In genomic region chr15:88623632-88624031, GRCh38 we compare ENCODE assay signal across 10 cellular contexts. TPM values are rescaled to one million over a fixed set of nuclear protein-coding genes. Genes with fewer than 3 reads are reported as not detected.
A peak's percentile ranks its signal among the peaks of the same experiment; 100 is the strongest.
DNase-seq lines count a peak whose midpoint lies in the region; TF ChIP-seq lines count a peak whose summit lies in the region.
"Had no signal": no experiment of that assay in that cellular context is flagged by ENCODE, and none has a peak within 500 bp of the region (broad histone marks: within the 10 kb centered on the region; RNA-seq: fewer than 3 reads in every experiment).

No MANE protein-coding gene starts in this region.

- DNase-seq in SJSA1 (ENCODE audit: low read depth in 1 of 2, low spot score in 2 of 2) (no peak), fibroblast of lung (ENCODE audit: low read depth in 2 of 2) (no peak), smooth muscle cell (lab: John Stamatoyannopoulos, UW; ENCODE audit: unreplicated experiment) (no peak), nucleus accumbens (lab: John Stamatoyannopoulos, UW) (no peak), pons (ENCODE audit: low spot score) (no peak), NOMO-1 treated with DMSO at 0.1 percent for 48 hours (lab: John Stamatoyannopoulos, UW; ENCODE audit: unreplicated experiment) (no peak), NCI-H1694 treated with DMSO at 0.1 percent for 48 hours (lab: John Stamatoyannopoulos, UW) (no peak)
- DNase-seq: activated CD4-positive, alpha-beta T cell treated with anti-CD3 and anti-CD28 coated beads for 1 hour; NCI-H2029 had no signal

- peak overlapping the region; percentile 26; the same call in 1 of the 2 replicates for H3K27ac ChIP-seq in SJSA1
- peak overlapping the region; percentile 97 for H3K27ac ChIP-seq in fibroblast of lung (ENCODE audit: insufficient read depth, low read length)
- H3K27ac ChIP-seq in smooth muscle cell (ENCODE audit: low read depth) = peak overlapping the region; percentile 99

- H3K27me3 ChIP-seq in SJSA1 (replicated peaks) = no peaks in the 10 kb centered on the region
- no peaks in the 10 kb centered on the region for H3K27me3 ChIP-seq in fibroblast of lung (ENCODE audit: control insufficient read depth, insufficient read depth, low read length)
- H3K27me3 ChIP-seq in smooth muscle cell (ENCODE audit: low read depth) = no peaks in the 10 kb centered on the region

- H3F3A ChIP-seq in smooth muscle cell (ENCODE audit: low read depth) = no peaks in the 10 kb centered on the region

- no peak overlapping the region for H2AFZ ChIP-seq in fibroblast of lung (ENCODE audit: low read length)
- H2AFZ ChIP-seq in smooth muscle cell (ENCODE audit: low read depth) = no peak overlapping the region

- H3K4me2 ChIP-seq in fibroblast of lung (ENCODE audit: extremely low read depth, insufficient read depth, low read length) (peak overlapping the region; percentile 96), smooth muscle cell (peak overlapping the region; percentile 97)

- peak overlapping the region; percentile 90 for H3K4me3 ChIP-seq in GM12875 (ENCODE audit: low read depth, low read length)
- H3K4me3 ChIP-seq in SJSA1 = no peak overlapping the region
- peak overlapping the region; percentile 15 to 90 (median 54) for H3K4me3 ChIP-seq in fibroblast of lung (replicated peaks in 1 of 4; ENCODE audit: control extremely low read depth in 1 of 4, insufficient read depth in 1 of 4, low read depth in 3 of 4, low read length in 4 of 4)
- H3K4me3 ChIP-seq in smooth muscle cell = peak overlapping the region; percentile 85

- TF ChIP-seq CTCF in GM12875 (IDR thresholded peaks at IDR 0.05; ENCODE audit: borderline replicate concordance, insufficient read depth, low read depth, low read length) (no peak), fibroblast of lung (conservative IDR thresholded peaks at IDR 0.05 in 1 of 2, IDR thresholded peaks at IDR 0.05 in 1 of 2; ENCODE audit: low read depth in 1 of 2, low read length in 2 of 2) (no peak), smooth muscle cell (IDR thresholded peaks at IDR 0.05; ENCODE audit: borderline replicate concordance, insufficient read depth, poor library complexity, severe bottlenecking) (no peak)

- peaks cover 75% of the 10 kb centered on the region for H3K79me2 ChIP-seq in fibroblast of lung (ENCODE audit: control insufficient read depth, insufficient read depth, low read length)
- H3K79me2 ChIP-seq in smooth muscle cell (ENCODE audit: low read depth) = peaks cover 74% of the 10 kb centered on the region

- H3K4me1 ChIP-seq in SJSA1 (replicated peaks) = peaks cover 20% of the 10 kb centered on the region
- H3K4me1 ChIP-seq in fibroblast of lung (ENCODE audit: control insufficient read depth, extremely low read depth, insufficient read depth, low read length) = peaks cover 17% of the 10 kb centered on the region
- H3K4me1 ChIP-seq in smooth muscle cell (ENCODE audit: low read depth) = peaks cover 15% of the 10 kb centered on the region

- H4K20me1 ChIP-seq in fibroblast of lung (ENCODE audit: control insufficient read depth, extremely low read depth, insufficient read depth, low read length) (no peaks in the 10 kb centered on the region), smooth muscle cell (ENCODE audit: low read depth) (peaks cover 68% of the 10 kb centered on the region)

- 92% methylated on average over 3 of the region's 3 CpGs for WGBS in smooth muscle cell (ENCODE audit: low lambda C conversion rate)

- H3K36me3 ChIP-seq in SJSA1 = peaks cover 57% of the 10 kb centered on the region
- peaks cover 18% of the 10 kb centered on the region for H3K36me3 ChIP-seq in fibroblast of lung (ENCODE audit: control insufficient read depth, insufficient read depth, low read length)
- no peaks in the 10 kb centered on the region for H3K36me3 ChIP-seq in smooth muscle cell (ENCODE audit: low read depth)

- H3K9me3 ChIP-seq in SJSA1 (replicated peaks) (no peaks in the 10 kb centered on the region), fibroblast of lung (ENCODE audit: control insufficient read depth, insufficient read depth, low read depth, low read length) (no peaks in the 10 kb centered on the region), smooth muscle cell (replicated peaks; ENCODE audit: low read depth) (no peaks in the 10 kb centered on the region)

- H3K9ac ChIP-seq in fibroblast of lung (ENCODE audit: insufficient read depth, low read length) = no peak overlapping the region
- H3K9ac ChIP-seq in smooth muscle cell (ENCODE audit: low read depth) = peak overlapping the region; percentile 65

RNA-seq across cellular contexts. Expression of gene AEN, which starts 2.5 kb away (rescaled TPM):
- total RNA-seq in SJSA1 (2014; rRNA removed; shearing (Covaris generic)) = 31.1 and 56.2 TPM in 2 replicates
- total RNA-seq in fibroblast of lung = 68.1 and 83.7 TPM in 2 replicates
- polyA plus RNA-seq in fibroblast of lung = 18.5 and 27.7 TPM in 2 replicates
- polyA plus RNA-seq in fibroblast of lung (2012) = 17.7 and 30.2 TPM in 2 replicates
- 35.1 and 60.8 TPM in 2 replicates for polyA minus RNA-seq in fibroblast of lung (ENCODE audit: low replicate concordance)
- 44.5 and 50.1 TPM in 2 replicates for total RNA-seq in smooth muscle cell
- 53.3 and 57.6 TPM in 2 replicates for polyA plus RNA-seq in smooth muscle cell

RNA-seq across cellular contexts. Expression of gene ISG20, which starts 15.2 kb away (rescaled TPM):
- 0.50 and 1.2 TPM in 2 replicates for total RNA-seq in SJSA1 (2014; rRNA removed; shearing (Covaris generic))
- total RNA-seq in fibroblast of lung = 3.0 and 3.1 TPM in 2 replicates
- polyA plus RNA-seq in fibroblast of lung = 2.2 TPM in 2 replicates
- polyA plus RNA-seq in fibroblast of lung (2012) = 2.8 and 4.0 TPM in 2 replicates
- polyA minus RNA-seq in fibroblast of lung (ENCODE audit: low replicate concordance) = 0.52 and 11.0 TPM in 2 replicates
- total RNA-seq in smooth muscle cell = 0.81 and 1.2 TPM in 2 replicates
- 1.1 and 2.6 TPM in 2 replicates for polyA plus RNA-seq in smooth muscle cell

Comparison
In these comparisons a context has a peak if more than half of its experiments do, and no peak if none do; other contexts are left out.
1. H3K27ac ChIP-seq: peak in every context shown above with its lines; median percentile 99 in smooth muscle cell; 97 in fibroblast of lung; 26 in SJSA1.